8 cellular contexts compared by ENCODE assay signal in the genomic region with DNA sequence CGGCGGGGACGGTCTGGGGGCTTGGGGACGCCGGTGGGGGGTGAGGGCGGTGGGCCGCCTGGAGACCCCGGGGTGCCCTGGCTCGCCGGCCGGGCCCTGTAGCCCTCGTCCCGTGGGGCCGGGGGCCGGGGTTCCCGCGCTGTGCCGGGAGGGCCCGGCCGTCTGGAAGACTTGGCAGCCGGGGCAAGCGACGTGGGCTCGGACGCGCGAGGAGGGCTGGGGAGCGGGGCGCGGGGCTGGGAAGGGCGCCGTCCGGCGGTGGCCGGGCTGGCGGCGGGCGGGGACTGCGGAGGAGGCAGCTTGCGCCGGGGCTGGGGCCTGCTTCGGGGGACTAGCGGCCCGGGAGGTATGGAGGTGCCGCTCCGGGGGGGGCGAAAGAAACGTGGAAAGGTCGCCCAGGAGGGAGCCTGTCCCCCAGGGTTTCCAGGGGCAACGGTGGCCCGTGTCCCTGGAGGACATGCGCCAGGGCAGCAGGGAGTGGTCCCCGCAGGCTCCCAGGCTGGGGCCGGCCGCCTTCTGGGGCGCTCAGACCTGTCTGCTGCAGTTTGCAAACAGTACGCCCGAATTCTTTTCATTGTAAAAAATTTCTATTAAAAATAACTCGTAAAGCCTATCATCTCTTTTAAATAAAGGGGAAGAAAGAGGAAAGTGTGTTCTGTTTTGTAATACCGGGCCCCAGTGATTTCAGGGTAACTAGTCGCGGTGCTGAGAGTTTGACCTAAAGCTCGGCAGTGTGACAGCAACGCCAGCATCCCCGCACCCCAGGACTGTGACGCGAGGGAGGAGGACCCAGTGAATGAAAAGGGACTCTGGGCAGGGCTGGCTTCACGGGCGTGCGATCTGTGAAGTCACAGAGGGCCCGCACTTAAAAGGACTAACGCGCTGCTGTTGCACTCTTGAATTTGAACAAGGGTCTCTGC.
DNase-seq lines count a peak whose midpoint lies in the region; ATAC-seq and TF ChIP-seq lines count a peak whose summit lies in the region.

No MANE protein-coding gene starts in this region.

- peak overlapping the region; percentile 78 to 99 for H3K4me3 ChIP-seq in tibial artery

- in situ Hi-C loops in ACHN (cut with HindIII; ENCODE audit: low pct_ligation_motif_present, low pct_unique_long_range_greater_than_20kb, low sequenced_read_pairs) = no loop called here

- peak in 1 of 2 experiments; percentile 26 for TF ChIP-seq CTCF in tibial artery (IDR thresholded peaks at IDR 0.05)

- peaks cover 0 to 23% (median 10%) of the 10 kb centered on the region in 4 donors for H3K4me1 ChIP-seq in tibial artery

- intact Hi-C loops in tibial artery (cut with DNase I; ENCODE audit: low total_unique reads) = loop anchor here (5.0 kb wide), 2 partner anchors 140 to 145 kb away; no protein-coding TSS in a partner anchor

- no peaks in the 10 kb centered on the region for H3K27me3 ChIP-seq in tibial artery

- H3K27ac ChIP-seq in tibial artery = peak overlapping the region; percentile 96 to 98

- peak; percentile 35 for ATAC-seq in GM18873 (IDR thresholded peaks at IDR 0.05; ENCODE audit: low FRiP score, unreplicated experiment)
- peak; percentile 29 for ATAC-seq in HG03108 (IDR thresholded peaks at IDR 0.05; ENCODE audit: unreplicated experiment)

- DNase-seq in ACHN (peak; percentile 39), RKO (ENCODE audit: low spot score) (peak; percentile 55), globus pallidus (ENCODE audit: low spot score) (peak; percentile 78), nucleus accumbens (lab: John Stamatoyannopoulos, UW) (peak in 53 of 56 donors; percentile 6 to 87 (median 64)), tibial artery (peak; percentile 76 to 83)
- peak; percentile 16 to 35 (median 22) for DNase-seq in activated naive CD4-positive, alpha-beta T cell (lab: John Stamatoyannopoulos, UW)

- no peaks in the 10 kb centered on the region for H3K9me3 ChIP-seq in tibial artery

- no peaks in the 10 kb centered on the region for H3K36me3 ChIP-seq in tibial artery

Comparison
In these comparisons a context has a peak if more than half of its experiments do, and no peak if none do; other contexts are left out.
1. Peak in every context shown above with its lines: DNase-seq, ATAC-seq, H3K4me3 ChIP-seq and H3K27ac ChIP-seq.
2. DNase-seq: peak in every context shown above with its lines; median percentile 80 in tibial artery; 78 in globus pallidus; 64 in nucleus accumbens; 55 in RKO; 39 in ACHN; 22 in activated naive CD4-positive, alpha-beta T cell.